In genomic region chr19:18860725-18861124, GRCh38 we compare ENCODE assay signal across 22 cellular contexts. TPM values are rescaled to one million over a fixed set of nuclear protein-coding genes. Genes with fewer than 3 reads are reported as not detected.
"Had no signal": no experiment of that assay in that cellular context is flagged by ENCODE, and none has a peak within 500 bp of the region (broad histone marks: within the 10 kb centered on the region; RNA-seq: fewer than 3 reads in every experiment).

No MANE protein-coding gene starts in this region.

- H3K9ac ChIP-seq: neural progenitor cell had no signal

- DNase-seq: activated CD4-positive, alpha-beta memory T cell treated with anti-CD3 and anti-CD28 coated beads, Interleukin-2, amount 10 ng/mL, durations not matched to agents 7 days and 5 days; activated effector memory CD4-positive, alpha-beta T cell treated with anti-CD3 and anti-CD28 coated beads, Interleukin-2, amount 50 U/mL, for 16 hours; activated T-cell treated with anti-CD3 and anti-CD28 coated beads, Interleukin-2, amount 50 U/mL, for 48 hours; central memory CD4-positive, alpha-beta T cell; dermis blood vessel endothelial cell; heart left ventricle; stimulated activated naive CD8-positive, alpha-beta T cell treated with anti-CD3 and anti-CD28 coated beads, Interleukin-15, amount 100 ng/mL, for 72 hours; T-cell; T-helper 9 cell; testis; upper lobe of left lung had no signal

- H3K36me3 ChIP-seq: neural progenitor cell, ovary had no signal

- FAIRE-seq: frontal cortex had no signal

- H3K27me3 Mint-ChIP-seq: activated CD4-positive, alpha-beta memory T cell treated with anti-CD3 and anti-CD28 coated beads, Interleukin-2, amount 10 ng/mL, durations not matched to agents 7 days and 5 days; activated naive CD8-positive, alpha-beta T cell; stimulated activated naive CD8-positive, alpha-beta T cell treated with anti-CD3 and anti-CD28 coated beads, Interleukin-15, amount 100 ng/mL, for 72 hours; T-cell had no signal

- H3K4me1 Mint-ChIP-seq: mesothelial cell of epicardium, neural progenitor cell, T-cell had no signal

- H3K9me3 Mint-ChIP-seq: activated CD4-positive, alpha-beta memory T cell treated with anti-CD3 and anti-CD28 coated beads, Interleukin-2, amount 10 ng/mL, durations not matched to agents 7 days and 5 days; immature natural killer cell; mesothelial cell of epicardium; neural progenitor cell; stimulated activated naive CD8-positive, alpha-beta T cell treated with anti-CD3 and anti-CD28 coated beads, Interleukin-15, amount 100 ng/mL, for 72 hours; T-cell had no signal

- H3K27ac ChIP-seq: body of pancreas, epithelial cell of prostate, neural progenitor cell, ovary, testis had no signal

- H3K27me3 ChIP-seq: body of pancreas, heart left ventricle, neural progenitor cell, ovary, right lobe of liver, testis, upper lobe of left lung had no signal

- H3K4me3 ChIP-seq: body of pancreas, heart left ventricle, lung, neural progenitor cell, ovary, right lobe of liver, smooth muscle cell, testis, upper lobe of left lung had no signal

- H3K4me2 ChIP-seq: neural progenitor cell, smooth muscle cell had no signal

- H3K4me3 Mint-ChIP-seq: activated CD4-positive, alpha-beta memory T cell treated with anti-CD3 and anti-CD28 coated beads, Interleukin-2, amount 10 ng/mL, durations not matched to agents 7 days and 5 days; activated naive CD8-positive, alpha-beta T cell; immature natural killer cell; mesothelial cell of epicardium; neural progenitor cell; stimulated activated naive CD8-positive, alpha-beta T cell treated with anti-CD3 and anti-CD28 coated beads, Interleukin-15, amount 100 ng/mL, for 72 hours; T-cell had no signal

- ATAC-seq: body of pancreas; stimulated activated naive CD8-positive, alpha-beta T cell treated with anti-CD3 and anti-CD28 coated beads, Interleukin-15, amount 100 ng/mL, for 72 hours; T-cell had no signal

- H3K9me3 ChIP-seq: body of pancreas, heart left ventricle, ovary, right lobe of liver, testis, upper lobe of left lung had no signal

- H3K27ac Mint-ChIP-seq: activated CD4-positive, alpha-beta memory T cell treated with anti-CD3 and anti-CD28 coated beads, Interleukin-2, amount 10 ng/mL, durations not matched to agents 7 days and 5 days; activated naive CD8-positive, alpha-beta T cell; mesothelial cell of epicardium; neural progenitor cell; T-cell had no signal

- H2AFZ ChIP-seq: neural progenitor cell had no signal

- H3K4me1 ChIP-seq: body of pancreas, neural progenitor cell had no signal

RNA-seq across cellular contexts. Expression of gene CERS1, which starts 35.2 kb away (rescaled TPM):
- total RNA-seq: activated CD4-positive, alpha-beta memory T cell treated with anti-CD3 and anti-CD28 coated beads, Interleukin-2, amount 10 ng/mL, durations not matched to agents 7 days and 5 days; right lobe of liver had no signal
- polyA plus RNA-seq: immature natural killer cell had no signal
